12 cellular contexts compared by ENCODE assay signal in genomic region chr5:33914844-33915243, GRCh38. TPM values are rescaled to one million over a fixed set of nuclear protein-coding genes. Genes with fewer than 3 reads are reported as not detected.
"Had no signal": no experiment of that assay in that cellular context is flagged by ENCODE, and none has a peak within 500 bp of the region (broad histone marks: within the 10 kb centered on the region; RNA-seq: fewer than 3 reads in every experiment).

No MANE protein-coding gene starts in this region.

RNA-seq across cellular contexts. Expression of gene RXFP3, which starts 21.3 kb away (rescaled TPM):
- total RNA-seq: OCI-LY7, PC-3, PC-9, Peyer's patch, Right ventricle myocardium inferior, Right ventricle myocardium superior, RPMI7951, SJCRH30, SJSA1, SK-MEL-5, T-cell had no signal
- polyA plus RNA-seq: SK-N-SH had no signal

RNA-seq across cellular contexts. Expression of gene ADAMTS12, which starts 23.1 kb away (rescaled TPM):
- total RNA-seq: OCI-LY7, SK-MEL-5 had no signal
